In genomic region chr2:203446071-203446481, GRCh38 we compare ENCODE assay signal across 12 cellular contexts.
DNase-seq lines count a peak whose midpoint lies in the region; ATAC-seq, FAIRE-seq and TF ChIP-seq lines count a peak whose summit lies in the region.
"Had no signal": no experiment of that assay in that cellular context is flagged by ENCODE, and none has a peak within 500 bp of the region (broad histone marks: within the 10 kb centered on the region; RNA-seq: fewer than 3 reads in every experiment).

No MANE protein-coding gene starts in this region.

- no peak for TF ChIP-seq CTCF in choroid plexus epithelial cell (conservative IDR thresholded peaks at IDR 0.05; ENCODE audit: low read depth, low read length)

- ATAC-seq in HG03354 (IDR thresholded peaks at IDR 0.05; ENCODE audit: poor library complexity, severe bottlenecking, unreplicated experiment) = no peak

- peak; percentile 23 for DNase-seq in HPDE6-E6E7 (ENCODE audit: extremely low spot score)
- DNase-seq in RCC 7860 (ENCODE audit: low spot score) = peak; percentile 66
- peak; percentile 75 for DNase-seq in choroid plexus epithelial cell (ENCODE audit: low read depth)
- peak; percentile 49 for DNase-seq in non-pigmented ciliary epithelial cell (ENCODE audit: low read depth)
- DNase-seq in SW480 (ENCODE audit: low spot score) = no peak
- no peak for DNase-seq in NCI-H446 (lab: John Stamatoyannopoulos, UW)
- no peak for DNase-seq in NCI-H510A (lab: John Stamatoyannopoulos, UW)
- DNase-seq: aorta; MG63; stimulated activated CD4-positive, alpha-beta T cell treated with anti-CD3 and anti-CD28 coated beads, Interleukin-4, amount 100 ng/mL, for 1 hour had no signal

- FAIRE-seq in RCC 7860 (lab: Jason Lieb, UNC) = peak; percentile 68
- FAIRE-seq: keratinocyte had no signal

- H3K4me3 ChIP-seq in choroid plexus epithelial cell (ENCODE audit: low read depth, low read length) = no peak overlapping the region
- H3K4me3 ChIP-seq: MG63 had no signal

Comparison
In these comparisons a context has a peak if more than half of its experiments do, and no peak if none do; other contexts are left out.
1. DNase-seq: peak in HPDE6-E6E7 (single experiment), RCC 7860 (single experiment), choroid plexus epithelial cell (single experiment) and non-pigmented ciliary epithelial cell (single experiment); none in SW480 (single experiment), NCI-H446 (0 of 2) and NCI-H510A (single experiment).